ENCODE assay signal across 35 cellular contexts in genomic region chr4:63275491-63275890, GRCh38.
"Had no signal": no experiment of that assay in that cellular context is flagged by ENCODE, and none has a peak within 500 bp of the region (broad histone marks: within the 10 kb centered on the region; RNA-seq: fewer than 3 reads in every experiment).

No MANE protein-coding gene starts in this region.

- H3K27me3 Mint-ChIP-seq: activated CD4-positive, alpha-beta memory T cell treated with anti-CD3 and anti-CD28 coated beads, Interleukin-2, amount 10 ng/mL, durations not matched to agents 7 days and 5 days; activated CD8-positive, alpha-beta memory T cell treated with anti-CD3 and anti-CD28 coated beads, Interleukin-2, amount 10 ng/mL, durations not matched to agents 7 days and 5 days; activated naive CD8-positive, alpha-beta T cell treated with anti-CD3 and anti-CD28 coated beads for 36 hours; activated T-helper 17 cell treated with anti-CD3 and anti-CD28 coated beads, Interleukin-2, amount 50 U/mL, for 72 hours; central memory CD8-positive, alpha-beta T cell had no signal

- H3K36me3 Mint-ChIP-seq: activated CD8-positive, alpha-beta memory T cell treated with anti-CD3 and anti-CD28 coated beads, Interleukin-2, amount 10 ng/mL, durations not matched to agents 7 days and 5 days; activated naive CD8-positive, alpha-beta T cell treated with anti-CD3 and anti-CD28 coated beads for 36 hours had no signal

- DNase-seq: activated CD4-positive, alpha-beta memory T cell treated with anti-CD3 and anti-CD28 coated beads, Interleukin-2, amount 10 ng/mL, durations not matched to agents 7 days and 5 days; activated CD4-positive, alpha-beta T cell treated with anti-CD3 and anti-CD28 coated beads for 1 hour; activated CD4-positive, alpha-beta T cell treated with anti-CD3 and anti-CD28 coated beads for 48 hours; activated CD4-positive, CD25-positive, alpha-beta regulatory T cell; activated CD8-positive, alpha-beta memory T cell treated with anti-CD3 and anti-CD28 coated beads for 24 hours; activated CD8-positive, alpha-beta memory T cell treated with anti-CD3 and anti-CD28 coated beads, Interleukin-2, amount 10 ng/mL, durations not matched to agents 7 days and 5 days; activated CD8-positive, alpha-beta memory T cell treated with anti-CD3 and anti-CD28 coated beads, Interleukin-2, amount 50 U/mL, for 48 hours; activated effector memory CD4-positive, alpha-beta T cell treated with anti-CD3 and anti-CD28 coated beads, Interleukin-2, amount 50 U/mL, for 16 hours; activated naive CD4-positive, alpha-beta T cell; activated naive CD4-positive, alpha-beta T cell treated with anti-CD3 and anti-CD28 coated beads, Interleukin-2, amount 50 U/mL, for 16 hours; activated naive CD8-positive, alpha-beta T cell treated with anti-CD3 and anti-CD28 coated beads for 36 hours; activated T-cell treated with anti-CD3 and anti-CD28 coated beads, Interleukin-2, amount 50 U/mL, for 72 hours; amniotic stem cell; brain microvascular endothelial cell; Kasumi-1; MG63; NCI-H1048; NCI-H1105 treated with DMSO at 0.1 percent for 48 hours; NCI-H1436; NCI-H1694; NCI-H1930; NCI-H2081 treated with DMSO at 0.1 percent for 48 hours; NCI-H345; NCI-H524 treated with DMSO at 0.1 percent for 48 hours; PC-3; Peyer's patch; Right ventricle myocardium superior; SW 1271; T-helper 1 cell; T-helper 2 cell; T-helper 9 cell had no signal

- H3K27me3 ChIP-seq: brain microvascular endothelial cell, MG63, Peyer's patch had no signal

- H3K4me3 Mint-ChIP-seq: activated CD4-positive, alpha-beta memory T cell treated with anti-CD3 and anti-CD28 coated beads, Interleukin-2, amount 10 ng/mL, durations not matched to agents 7 days and 5 days; activated CD8-positive, alpha-beta memory T cell treated with anti-CD3 and anti-CD28 coated beads, Interleukin-2, amount 10 ng/mL, durations not matched to agents 7 days and 5 days; activated naive CD8-positive, alpha-beta T cell treated with anti-CD3 and anti-CD28 coated beads for 36 hours; activated T-cell treated with anti-CD3 and anti-CD28 coated beads, Interleukin-2, amount 50 U/mL, for 72 hours; activated T-helper 17 cell treated with anti-CD3 and anti-CD28 coated beads, Interleukin-2, amount 50 U/mL, for 72 hours; central memory CD8-positive, alpha-beta T cell had no signal

- H3K36me3 ChIP-seq: brain microvascular endothelial cell, MG63, Peyer's patch had no signal

- H3K27ac Mint-ChIP-seq: activated CD4-positive, alpha-beta memory T cell treated with anti-CD3 and anti-CD28 coated beads, Interleukin-2, amount 10 ng/mL, durations not matched to agents 7 days and 5 days; activated CD8-positive, alpha-beta memory T cell treated with anti-CD3 and anti-CD28 coated beads, Interleukin-2, amount 10 ng/mL, durations not matched to agents 7 days and 5 days; activated naive CD8-positive, alpha-beta T cell treated with anti-CD3 and anti-CD28 coated beads for 36 hours; activated T-cell treated with anti-CD3 and anti-CD28 coated beads, Interleukin-2, amount 50 U/mL, for 72 hours; activated T-helper 17 cell treated with anti-CD3 and anti-CD28 coated beads, Interleukin-2, amount 50 U/mL, for 72 hours had no signal

- H3K27ac ChIP-seq: brain microvascular endothelial cell, Peyer's patch, RWPE1, VCaP had no signal

- ATAC-seq: activated CD8-positive, alpha-beta memory T cell treated with anti-CD3 and anti-CD28 coated beads, Interleukin-2, amount 10 ng/mL, durations not matched to agents 7 days and 5 days; activated T-cell treated with anti-CD3 and anti-CD28 coated beads, Interleukin-2, amount 50 U/mL, for 72 hours; activated T-helper 17 cell treated with anti-CD3 and anti-CD28 coated beads, Interleukin-2, amount 50 U/mL, for 72 hours; PC-3 had no signal

- H3K4me1 Mint-ChIP-seq: activated CD4-positive, alpha-beta memory T cell treated with anti-CD3 and anti-CD28 coated beads, Interleukin-2, amount 10 ng/mL, durations not matched to agents 7 days and 5 days; activated CD8-positive, alpha-beta memory T cell treated with anti-CD3 and anti-CD28 coated beads, Interleukin-2, amount 10 ng/mL, durations not matched to agents 7 days and 5 days; activated naive CD8-positive, alpha-beta T cell treated with anti-CD3 and anti-CD28 coated beads for 36 hours; activated T-helper 17 cell treated with anti-CD3 and anti-CD28 coated beads, Interleukin-2, amount 50 U/mL, for 72 hours; central memory CD8-positive, alpha-beta T cell had no signal

- H3K4me1 ChIP-seq: Peyer's patch had no signal

- H3K9me3 ChIP-seq: MG63, Peyer's patch had no signal

- H3K4me3 ChIP-seq: MG63, Peyer's patch had no signal
